ENCODE assay signal across 1 cellular context in genomic region chr13:85610024-85610423, GRCh38.
TF ChIP-seq lines count a peak whose summit lies in the region.

No MANE protein-coding gene starts in this region.

TF ChIP-seq in SK-N-SH, 30 proteins besides CTCF, POLR2A, EP300 and RAD21 (continued from another document):
- no peak for TF ChIP-seq USF2 (IDR thresholded peaks at IDR 0.05; ENCODE audit: borderline replicate concordance, low read depth, low read length)
- no peak for TF ChIP-seq MXI1 (IDR thresholded peaks at IDR 0.05; ENCODE audit: low read depth, low read length)
- TF ChIP-seq RFX5 (IDR thresholded peaks at IDR 0.05; ENCODE audit: low read length) = no peak
- no peak for TF ChIP-seq FOXJ3 (CRISPR knock-in tag; IDR thresholded peaks at IDR 0.05)
- no peak for TF ChIP-seq REST (IDR thresholded peaks at IDR 0.05; ENCODE audit: low read depth, low read length)
- no peak for TF ChIP-seq POLR2AphosphoS5 (IDR thresholded peaks at IDR 0.05; ENCODE audit: low read depth, low read length)
- no peak for TF ChIP-seq ZBTB33 (IDR thresholded peaks at IDR 0.05; ENCODE audit: borderline replicate concordance, low read depth)
- TF ChIP-seq IRF3 (IDR thresholded peaks at IDR 0.05; ENCODE audit: low read depth, low read length) = no peak
- no peak for TF ChIP-seq SIN3A (IDR thresholded peaks at IDR 0.05; ENCODE audit: borderline replicate concordance, low read depth, low read length)
- no peak for TF ChIP-seq EZH2phosphoT487 (IDR thresholded peaks at IDR 0.05; ENCODE audit: borderline replicate concordance, low read depth)
- no peak for TF ChIP-seq USF1 (IDR thresholded peaks at IDR 0.05; ENCODE audit: borderline replicate concordance, low read depth)
- TF ChIP-seq YY1 (IDR thresholded peaks at IDR 0.05; ENCODE audit: low read depth) = no peak
- TF ChIP-seq GABPA (IDR thresholded peaks at IDR 0.05; ENCODE audit: low read depth) = no peak
- TF ChIP-seq ELF1 (IDR thresholded peaks at IDR 0.05) = no peak
TF ChIP-seq in SK-N-SH: peak in this region for 0.
